Comparison of ENCODE assay signal across 2 cellular contexts in the genomic region with DNA sequence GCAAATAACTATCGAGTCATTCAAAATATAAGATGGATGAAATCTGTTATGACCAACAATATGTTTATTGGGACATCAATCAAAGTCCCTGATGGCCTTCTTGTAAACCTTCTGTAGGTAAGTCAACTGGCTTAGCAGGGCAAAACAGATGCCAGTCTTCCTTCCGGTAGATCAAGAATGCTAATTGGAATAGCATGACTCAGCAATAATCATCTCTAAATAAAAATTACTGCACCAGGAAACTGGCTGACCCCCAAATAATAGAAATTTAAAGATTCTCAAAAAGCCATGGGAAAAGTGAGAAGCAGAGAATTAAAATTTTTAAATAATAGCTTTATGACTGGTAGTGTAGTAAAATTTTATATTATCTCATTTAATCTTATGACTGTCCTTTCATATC.
A peak's percentile ranks its signal among the peaks of the same experiment; 100 is the strongest.
TF ChIP-seq lines count a peak whose summit lies in the region.

No MANE protein-coding gene starts in this region.

TF ChIP-seq in HepG2, 621 proteins besides CTCF, POLR2A, EP300 and RAD21:
- TF ChIP-seq EED (CRISPR knock-in tag; IDR thresholded peaks at IDR 0.05), result no peak
- peak; percentile 85 for TF ChIP-seq NFE2L2 (IDR thresholded peaks at IDR 0.05; ENCODE audit: low read length)
- peak; percentile 86 for TF ChIP-seq MAFF (IDR thresholded peaks at IDR 0.05; ENCODE audit: low read depth, low read length)
- TF ChIP-seq MAFK (conservative IDR thresholded peaks at IDR 0.05 in 1 of 2, IDR thresholded peaks at IDR 0.05 in 1 of 2; ENCODE audit: low read length in 2 of 2), result peak; percentile 71 to 88

TF ChIP-seq in K562, 482 proteins besides CTCF, POLR2A, EP300 and RAD21:
- 0 out of 2 replicates have a peak, but pooled peaks have one; percentile 3 for TF ChIP-seq ZNF316 (IDR thresholded peaks at IDR 0.05)
- no peak for TF ChIP-seq MEIS2 (IDR thresholded peaks at IDR 0.05; ENCODE audit: partially characterized antibody)
- TF ChIP-seq, protein P1, sequence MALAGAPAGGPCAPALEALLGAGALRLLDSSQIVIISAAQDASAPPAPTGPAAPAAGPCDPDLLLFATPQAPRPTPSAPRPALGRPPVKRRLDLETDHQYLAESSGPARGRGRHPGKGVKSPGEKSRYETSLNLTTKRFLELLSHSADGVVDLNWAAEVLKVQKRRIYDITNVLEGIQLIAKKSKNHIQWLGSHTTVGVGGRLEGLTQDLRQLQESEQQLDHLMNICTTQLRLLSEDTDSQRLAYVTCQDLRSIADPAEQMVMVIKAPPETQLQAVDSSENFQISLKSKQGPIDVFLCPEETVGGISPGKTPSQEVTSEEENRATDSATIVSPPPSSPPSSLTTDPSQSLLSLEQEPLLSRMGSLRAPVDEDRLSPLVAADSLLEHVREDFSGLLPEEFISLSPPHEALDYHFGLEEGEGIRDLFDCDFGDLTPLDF (CRISPR knock-in tag; IDR thresholded peaks at IDR 0.05), result no peak
- TF ChIP-seq MAFF (IDR thresholded peaks at IDR 0.05; ENCODE audit: low read length), result peak; percentile 42; the same call in 1 of the 2 replicates
- peak; percentile 35; the same call in 1 of the 2 replicates for TF ChIP-seq MAFK (IDR thresholded peaks at IDR 0.05; ENCODE audit: low read length)
- TF ChIP-seq ZC3H11A (IDR thresholded peaks at IDR 0.05; ENCODE audit: low read depth, low read length), result no peak
- TF ChIP-seq SAFB2 (IDR thresholded peaks at IDR 0.05; ENCODE audit: borderline replicate concordance, low read depth, low read length, severe bottlenecking), result no peak
